15 cellular contexts compared by ENCODE assay signal in the genomic region with DNA sequence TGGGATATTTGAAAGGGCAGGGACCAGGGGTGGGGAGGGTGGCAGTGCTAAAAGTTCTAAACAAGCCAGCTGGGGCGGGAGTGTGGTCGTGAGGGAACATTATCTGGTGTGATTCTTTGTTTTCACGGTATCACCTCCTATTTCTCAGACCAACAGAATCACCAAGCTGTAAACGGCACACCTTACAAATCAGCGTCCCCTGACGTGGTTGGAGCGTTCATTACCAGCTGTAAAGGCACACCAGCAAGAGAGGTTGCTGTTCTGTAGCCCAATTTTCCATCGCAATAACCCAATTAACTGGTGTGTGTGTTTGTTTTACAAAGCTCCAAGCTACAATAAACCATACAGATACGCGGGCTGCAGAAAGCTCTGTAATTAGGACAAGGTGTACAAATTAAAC.
"Had no signal": no experiment of that assay in that cellular context is flagged by ENCODE, and none has a peak within 500 bp of the region (broad histone marks: within the 10 kb centered on the region; RNA-seq: fewer than 3 reads in every experiment).

No MANE protein-coding gene starts in this region.

- H3K27ac ChIP-seq: foreskin keratinocyte, hepatocyte, spleen, thoracic aorta had no signal

- H3K27me3 ChIP-seq: foreskin keratinocyte, hepatocyte had no signal

- H3K36me3 ChIP-seq: spleen, thoracic aorta had no signal

- H3K9me3 ChIP-seq: spleen, thoracic aorta had no signal

- H3K79me2 ChIP-seq: hepatocyte had no signal

- H3K4me2 ChIP-seq: hepatocyte had no signal

- H3K4me1 ChIP-seq: foreskin keratinocyte, spleen had no signal

- H2AFZ ChIP-seq: hepatocyte had no signal

- H3K4me3 ChIP-seq: hepatocyte, spleen, thoracic aorta had no signal

- FAIRE-seq: colon, endothelial cell of umbilical vein had no signal

- DNase-seq: effector memory CD8-positive, alpha-beta T cell; erythroblast; foreskin keratinocyte; head of caudate nucleus; naive thymus-derived CD8-positive, alpha-beta T cell; posterior cingulate gyrus; spleen; stimulated activated CD4-positive, alpha-beta T cell treated with anti-CD3 and anti-CD28 coated beads, Interleukin-15, amount 100 ng/mL, for 24 hours; stimulated activated CD4-positive, alpha-beta T cell treated with anti-CD3 and anti-CD28 coated beads, Interleukin-1b, Interleukin-23, amount 100 ng/mL, for 48 hours; stimulated activated CD4-positive, alpha-beta T cell treated with anti-CD3 and anti-CD28 coated beads, Interleukin-4, amount 100 ng/mL, for 24 hours; trophoblast cell had no signal
